ENCODE assay signal across 17 cellular contexts in the genomic region with DNA sequence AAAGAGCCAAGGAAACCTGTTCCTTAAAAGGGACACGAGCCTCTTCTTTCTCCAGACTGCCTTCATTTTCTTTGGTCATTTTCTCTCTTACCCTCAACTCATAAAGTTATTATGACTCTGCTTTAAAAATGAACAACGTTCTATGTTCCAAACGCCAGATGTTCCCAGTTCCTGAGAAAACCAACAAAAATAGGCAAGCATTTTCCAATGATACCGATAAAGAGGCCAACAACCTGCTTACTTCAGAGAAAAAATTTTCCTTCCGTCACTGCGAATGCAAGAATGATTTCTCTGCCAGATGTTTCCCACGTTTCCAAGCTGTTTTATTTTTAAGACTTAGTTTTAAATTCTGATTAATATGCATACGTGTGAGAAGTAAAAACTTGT. TPM values are rescaled to one million over a fixed set of nuclear protein-coding genes. Genes with fewer than 3 reads are reported as not detected.
DNase-seq lines count a peak whose midpoint lies in the region; FAIRE-seq and TF ChIP-seq lines count a peak whose summit lies in the region.
"Had no signal": no experiment of that assay in that cellular context is flagged by ENCODE, and none has a peak within 500 bp of the region (broad histone marks: within the 10 kb centered on the region; RNA-seq: fewer than 3 reads in every experiment).

No MANE protein-coding gene starts in this region.

- H4K20me1 ChIP-seq in osteoblast (ENCODE audit: insufficient read depth, low read length) = no peaks in the 10 kb centered on the region

- no peaks in the 10 kb centered on the region for H3K36me3 Mint-ChIP-seq in type B pancreatic cell

- peak overlapping the region; percentile 78 for H2AFZ ChIP-seq in osteoblast (ENCODE audit: low read length)

- no peaks in the 10 kb centered on the region for H3K4me1 Mint-ChIP-seq in type B pancreatic cell (ENCODE audit: unreplicated experiment)

- H3K36me3 ChIP-seq in osteoblast (ENCODE audit: insufficient read depth, low read length) = no peaks in the 10 kb centered on the region

- H3K27ac ChIP-seq in osteoblast (ENCODE audit: low read depth, low read length) = no peak overlapping the region
- H3K27ac ChIP-seq: 22Rv1 had no signal

- H3K27me3 ChIP-seq in osteoblast (ENCODE audit: insufficient read depth, low read length) = peaks cover 35% of the 10 kb centered on the region

- no peak overlapping the region for H3K4me3 ChIP-seq in osteoblast (ENCODE audit: insufficient read depth, low read length)

- H3K79me2 ChIP-seq in osteoblast (ENCODE audit: insufficient read depth, low read length) = no peaks in the 10 kb centered on the region

- H3K9me3 Mint-ChIP-seq in type B pancreatic cell = peaks cover 5% of the 10 kb centered on the region

- no peaks in the 10 kb centered on the region for H3K9me3 ChIP-seq in osteoblast (ENCODE audit: low read depth, low read length)

- DNase-seq in NCI-H748 (lab: John Stamatoyannopoulos, UW; ENCODE audit: unreplicated experiment) (peak; percentile 19), NCI-H748 treated with DMSO at 0.1 percent for 48 hours (lab: John Stamatoyannopoulos, UW) (no peak), fibroblast of peridontal ligament (ENCODE audit: extremely low read depth) (peak; percentile 2), osteoblast (ENCODE audit: insufficient read length, low spot score, missing footprints) (no peak), type B pancreatic cell (ENCODE audit: extremely low spot score, unreplicated experiment) (no peak), epidermal melanocyte (ENCODE audit: insufficient read length, low spot score) (no peak), RCC 7860 (ENCODE audit: low spot score) (no peak), GM20000 (ENCODE audit: low spot score) (no peak)
- DNase-seq: activated CD8-positive, alpha-beta memory T cell treated with anti-CD3 and anti-CD28 coated beads, Interleukin-2, amount 50 U/mL, for 4 hours; COR-L47; NCI-H226; SIG-M5; stimulated activated CD4-positive, alpha-beta T cell treated with anti-CD3 and anti-CD28 coated beads, Interleukin-2, amount 100 ng/mL, for 48 hours; stimulated activated naive CD4-positive, alpha-beta T cell treated with Interleukin-2 at 50 U/mL for 16 hours had no signal

- H3K27ac Mint-ChIP-seq in type B pancreatic cell = no peak overlapping the region

- TF ChIP-seq CTCF in osteoblast (IDR thresholded peaks at IDR 0.05; ENCODE audit: extremely low read depth, low read depth, low read length) (no peak), type B pancreatic cell (conservative IDR thresholded peaks at IDR 0.05) (no peak), GM20000 (IDR thresholded peaks at IDR 0.05; ENCODE audit: extremely low read depth, missing control alignments) (no peak)

- FAIRE-seq in RCC 7860 (lab: Jason Lieb, UNC) = no peak
- FAIRE-seq: endothelial cell of umbilical vein, islet of Langerhans had no signal

- H3K27me3 Mint-ChIP-seq in type B pancreatic cell = peaks cover 75% of the 10 kb centered on the region

- H3K4me1 ChIP-seq in osteoblast (ENCODE audit: insufficient read depth, low read length) = no peaks in the 10 kb centered on the region

- H3K4me2 ChIP-seq in osteoblast (ENCODE audit: insufficient read depth, low read length) = peak overlapping the region; percentile 70

- peak overlapping the region; percentile 83 for H3K4me3 Mint-ChIP-seq in type B pancreatic cell

RNA-seq across cellular contexts. Expression of a gene that starts 0.3 kb away (rescaled TPM):
- total RNA-seq in osteoblast (under 0.01 and 0.36 TPM in 2 replicates), type B pancreatic cell (ENCODE audit: low replicate concordance) (0.48 and 1.5 TPM in 2 replicates)
- total RNA-seq: endothelial cell of umbilical vein had no signal

Comparison
In these comparisons a context has a peak if more than half of its experiments do, and no peak if none do; other contexts are left out.
1. DNase-seq: peak in NCI-H748 (single experiment) and fibroblast of peridontal ligament (single experiment); none in NCI-H748 treated with DMSO at 0.1 percent for 48 hours (single experiment), osteoblast (single experiment), type B pancreatic cell (single experiment), epidermal melanocyte (single experiment), RCC 7860 (single experiment) and GM20000 (single experiment).